8 cellular contexts compared by ENCODE assay signal in genomic region chr11:73308003-73308962, GRCh38. TPM values are rescaled to one million over a fixed set of nuclear protein-coding genes. Genes with fewer than 3 reads are reported as not detected.
DNase-seq lines count a peak whose midpoint lies in the region; ATAC-seq, FAIRE-seq and TF ChIP-seq lines count a peak whose summit lies in the region.

Gene ARHGEF17 (plus strand): TSS chr11:73308276. CDS start chr11:73308639, 363 bp downstream.

- TF ChIP-seq RAD21 in A549 (conservative IDR thresholded peaks at IDR 0.05 in 1 of 2, IDR thresholded peaks at IDR 0.05 in 1 of 2) = no peak

- H3K27ac ChIP-seq in A549 (peak within 1 kb of the TSS; percentile 85 to 91), endothelial cell of umbilical vein (ENCODE audit: insufficient read depth, low read depth, low read length) (peak within 1 kb of the TSS; percentile 86), mesendoderm (ENCODE audit: low read depth, low read length) (peak within 1 kb of the TSS; percentile 85)

- 0% methylated on average over 13 of the region's 105 CpGs for WGBS in A549 (ENCODE audit: missing lambda C conversion rate)
- WGBS in mesendoderm (ENCODE audit: extremely low coverage, insufficient coverage, low lambda C conversion rate) = no CpG with 5 or more reads among the region's 105 CpGs

- BruUV-seq in endothelial cell of umbilical vein (replicated peaks; lab: Mats Ljungman, UMichigan) = no TSS peak

- dilution Hi-C loops in endothelial cell of umbilical vein (cut with MboI; ENCODE audit: extremely low pct_ligation_motif_present, low sequenced_read_pairs) = no loop called here

- H3K27me3 ChIP-seq in endothelial cell of umbilical vein (ENCODE audit: control insufficient read depth in 2 of 2, insufficient read depth in 2 of 2, low read length in 2 of 2) = no peaks in the 10 kb centered on the region
- H3K27me3 ChIP-seq in mesendoderm (ENCODE audit: insufficient read depth, low read length, poor library complexity) = no peaks in the 10 kb centered on the region

- no peak within 1 kb of the TSS for H4K8ac ChIP-seq in mesendoderm (ENCODE audit: low read depth, low read length)

- TF ChIP-seq POLR2A in A549 (IDR thresholded peaks at IDR 0.05; ENCODE audit: low read length) (no peak; the same call in none of the 2 replicates), GM18505 (IDR thresholded peaks at IDR 0.05; ENCODE audit: borderline replicate concordance, extremely low read depth, insufficient read depth, insufficient read length) (no peak), endothelial cell of umbilical vein (IDR thresholded peaks at IDR 0.05; ENCODE audit: low read depth, low read length) (no peak)

- peaks cover 10% of the 10 kb centered on the region for H3K79me1 ChIP-seq in mesendoderm (ENCODE audit: low read length)

- H3K36me3 ChIP-seq in endothelial cell of umbilical vein (ENCODE audit: control insufficient read depth in 2 of 2, extremely low read depth in 1 of 2, insufficient read depth in 2 of 2, low read length in 2 of 2) = peaks cover 0 to 2% of the 10 kb centered on the region in 2 experiments
- H3K36me3 ChIP-seq in mesendoderm (ENCODE audit: control insufficient read depth, insufficient read depth, low read length) = no peaks in the 10 kb centered on the region

- peak within 1 kb of the TSS; percentile 80 for H3K23ac ChIP-seq in mesendoderm (ENCODE audit: low read length)

- peak within 1 kb of the TSS; percentile 31 for H2BK5ac ChIP-seq in mesendoderm (ENCODE audit: low read length)

- H2BK120ac ChIP-seq in mesendoderm (ENCODE audit: low read depth, low read length) = no peak within 1 kb of the TSS

- H3K18ac ChIP-seq in mesendoderm (ENCODE audit: low read length) = peak within 1 kb of the TSS; percentile 92

- ATAC-seq in A549 (peak; percentile 44 to 64), GM18505 (IDR thresholded peaks at IDR 0.05; ENCODE audit: unreplicated experiment) (peak; percentile 25), HG03039 (IDR thresholded peaks at IDR 0.05; ENCODE audit: unreplicated experiment) (peak; percentile 4)
- ATAC-seq in stimulated activated memory B cell treated with anti-CD40 and anti-IgM and Interleukin-4, amounts not matched to agents 10 μg/mL and 1 μg/mL and 100 μg/mL, for 72 hours = peak; percentile 25

- peaks cover 34% of the 10 kb centered on the region for H3K79me2 ChIP-seq in endothelial cell of umbilical vein (ENCODE audit: control insufficient read depth, insufficient read depth, low read length)
- H3K79me2 ChIP-seq in mesendoderm (ENCODE audit: control insufficient read depth, insufficient read depth, low read length) = peaks cover 3% of the 10 kb centered on the region

- H3K36me3 Mint-ChIP-seq in activated CD4-positive, alpha-beta memory T cell treated with anti-CD3 and anti-CD28 coated beads, Interleukin-2, amount 10 ng/mL, durations not matched to agents 7 days and 5 days (ENCODE audit: low read depth) = no peaks in the 10 kb centered on the region
- H3K36me3 Mint-ChIP-seq in stimulated activated memory B cell treated with anti-CD40 and anti-IgM and Interleukin-4, amounts not matched to agents 10 μg/mL and 1 μg/mL and 100 μg/mL, for 72 hours = peaks cover 18% of the 10 kb centered on the region

- H3K4me3 ChIP-seq in A549 (peak within 1 kb of the TSS; percentile 72), endothelial cell of umbilical vein (replicated peaks in 1 of 3; ENCODE audit: insufficient read depth in 1 of 3, low read depth in 1 of 3, low read length in 3 of 3) (peak within 1 kb of the TSS; percentile 66 to 77 (median 72)), mesendoderm (ENCODE audit: low read length) (peak within 1 kb of the TSS; percentile 78)

- DNase-seq in A549 (ENCODE audit: low read depth in 1 of 2, low spot score in 1 of 2) (peak; percentile 71 to 83), NCI-H226 (peak; percentile 70), endothelial cell of umbilical vein (ENCODE audit: low read depth, low spot score) (peak; percentile 89), mesendoderm (peak; percentile 91)
- DNase-seq in activated CD4-positive, alpha-beta memory T cell treated with anti-CD3 and anti-CD28 coated beads, Interleukin-2, amount 10 ng/mL, durations not matched to agents 7 days and 5 days = peak; percentile 26

- no peak for TF ChIP-seq CTCF in A549 (IDR thresholded peaks at IDR 0.05)
- no peak for TF ChIP-seq CTCF in endothelial cell of umbilical vein (IDR thresholded peaks at IDR 0.05; ENCODE audit: extremely low read depth in 1 of 2, insufficient read depth in 1 of 2, low read depth in 1 of 2, low read length in 2 of 2)

- peak within 1 kb of the TSS; percentile 89 for H3K4ac ChIP-seq in mesendoderm (ENCODE audit: low read depth, low read length)

- peak within 1 kb of the TSS; percentile 83 for H3K4me3 Mint-ChIP-seq in activated CD4-positive, alpha-beta memory T cell treated with anti-CD3 and anti-CD28 coated beads, Interleukin-2, amount 10 ng/mL, durations not matched to agents 7 days and 5 days
- H3K4me3 Mint-ChIP-seq in stimulated activated memory B cell treated with anti-CD40 and anti-IgM and Interleukin-4, amounts not matched to agents 10 μg/mL and 1 μg/mL and 100 μg/mL, for 72 hours = peak within 1 kb of the TSS; percentile 87

- peak within 1 kb of the TSS; percentile 95 for H2AFZ ChIP-seq in endothelial cell of umbilical vein (ENCODE audit: low read depth, low read length)

- H3K56ac ChIP-seq in mesendoderm (ENCODE audit: low read length) = peak within 1 kb of the TSS; percentile 92

- no peaks in the 10 kb centered on the region for H3K9me3 ChIP-seq in A549
- H3K9me3 ChIP-seq in endothelial cell of umbilical vein (replicated peaks; ENCODE audit: control insufficient read depth, insufficient read depth, low read length) = no peaks in the 10 kb centered on the region

- FAIRE-seq in A549 (lab: Jason Lieb, UNC) (no peak), endothelial cell of umbilical vein (lab: Jason Lieb, UNC) (peak; percentile 73)

- no peak for TF ChIP-seq EP300 in A549 (IDR thresholded peaks at IDR 0.05)

- H3K9ac ChIP-seq in endothelial cell of umbilical vein (replicated peaks; ENCODE audit: extremely low read depth, insufficient read depth, low read length) (peak within 1 kb of the TSS; percentile 84), mesendoderm (ENCODE audit: low read length) (peak within 1 kb of the TSS; percentile 92)

- H3K4me1 Mint-ChIP-seq in activated CD4-positive, alpha-beta memory T cell treated with anti-CD3 and anti-CD28 coated beads, Interleukin-2, amount 10 ng/mL, durations not matched to agents 7 days and 5 days = peaks cover 8% of the 10 kb centered on the region
- peaks cover 51% of the 10 kb centered on the region for H3K4me1 Mint-ChIP-seq in stimulated activated memory B cell treated with anti-CD40 and anti-IgM and Interleukin-4, amounts not matched to agents 10 μg/mL and 1 μg/mL and 100 μg/mL, for 72 hours

- H3K27me3 Mint-ChIP-seq in activated CD4-positive, alpha-beta memory T cell treated with anti-CD3 and anti-CD28 coated beads, Interleukin-2, amount 10 ng/mL, durations not matched to agents 7 days and 5 days = peaks cover 42% of the 10 kb centered on the region
- peaks cover 21% of the 10 kb centered on the region for H3K27me3 Mint-ChIP-seq in stimulated activated memory B cell treated with anti-CD40 and anti-IgM and Interleukin-4, amounts not matched to agents 10 μg/mL and 1 μg/mL and 100 μg/mL, for 72 hours

- H3K4me2 ChIP-seq in A549 (peak within 1 kb of the TSS; percentile 93), endothelial cell of umbilical vein (ENCODE audit: insufficient read depth, low read length) (peak within 1 kb of the TSS; percentile 82), mesendoderm (ENCODE audit: low read length) (peak within 1 kb of the TSS; percentile 94)

- no peaks in the 10 kb centered on the region for H3K9me1 ChIP-seq in endothelial cell of umbilical vein (replicated peaks; ENCODE audit: control insufficient read depth, extremely low read depth, insufficient read depth, low read length)

- H3K9me3 Mint-ChIP-seq in activated CD4-positive, alpha-beta memory T cell treated with anti-CD3 and anti-CD28 coated beads, Interleukin-2, amount 10 ng/mL, durations not matched to agents 7 days and 5 days = no peaks in the 10 kb centered on the region
- H3K9me3 Mint-ChIP-seq in stimulated activated memory B cell treated with anti-CD40 and anti-IgM and Interleukin-4, amounts not matched to agents 10 μg/mL and 1 μg/mL and 100 μg/mL, for 72 hours = no peaks in the 10 kb centered on the region

- CTCF ChIA-PET in A549 (lab: Yijun Ruan, JAX) = interaction anchor here (0.6 to 25.1 kb wide), 41 partner anchors 10 to 569 kb away, joined by 3 to 527 read pairs (median 8); partner anchors contain the start of gene P2RY6
- CTCF ChIA-PET in activated CD4-positive, alpha-beta memory T cell treated with anti-CD3 and anti-CD28 coated beads, Interleukin-2, amount 10 ng/mL, durations not matched to agents 7 days and 5 days (lab: Charles Lee) = interaction anchor here (1.3 to 5.3 kb wide), 9 partner anchors 10 to 353 kb away, joined by 3 to 79 read pairs (median 5); no protein-coding TSS in a partner anchor
- CTCF ChIA-PET in endothelial cell of umbilical vein (lab: Charles Lee) = interaction anchor here (0.7 to 16.0 kb wide), 29 partner anchors 9 to 352 kb away, joined by 3 to 455 read pairs (median 10); no protein-coding TSS in a partner anchor

- H3K4me1 ChIP-seq in A549 (peaks cover 30% of the 10 kb centered on the region), endothelial cell of umbilical vein (ENCODE audit: control insufficient read depth, extremely low read depth, insufficient read depth, low read length) (peaks cover 31% of the 10 kb centered on the region), mesendoderm (ENCODE audit: control insufficient read depth, low read depth, low read length) (peaks cover 5% of the 10 kb centered on the region)

- H4K20me1 ChIP-seq in endothelial cell of umbilical vein (replicated peaks; ENCODE audit: control insufficient read depth, extremely low read depth, insufficient read depth, low read length) = no peaks in the 10 kb centered on the region

- H4K5ac ChIP-seq in mesendoderm (ENCODE audit: low read length) = no peak within 1 kb of the TSS

- POLR2A ChIA-PET in A549 (lab: Yijun Ruan, JAX) = interaction anchor here (1.0 to 3.7 kb wide), 12 partner anchors 13 to 495 kb away, joined by 3 to 39 read pairs (median 5); partner anchors contain the start of gene FAM168A
- POLR2A ChIA-PET in activated CD4-positive, alpha-beta memory T cell treated with anti-CD3 and anti-CD28 coated beads, Interleukin-2, amount 10 ng/mL, durations not matched to agents 7 days and 5 days (lab: Charles Lee) = interaction anchor here (1.2 kb wide), 1 partner anchor 9 kb away, joined by 3 read pairs; no protein-coding TSS in a partner anchor
- POLR2A ChIA-PET in endothelial cell of umbilical vein (lab: Charles Lee) = interaction anchor here (0.8 to 3.7 kb wide), 6 partner anchors 14 to 43 kb away, joined by 3 to 27 read pairs (median 7); no protein-coding TSS in a partner anchor

- no peak within 1 kb of the TSS for H3K27ac Mint-ChIP-seq in activated CD4-positive, alpha-beta memory T cell treated with anti-CD3 and anti-CD28 coated beads, Interleukin-2, amount 10 ng/mL, durations not matched to agents 7 days and 5 days
- H3K27ac Mint-ChIP-seq in stimulated activated memory B cell treated with anti-CD40 and anti-IgM and Interleukin-4, amounts not matched to agents 10 μg/mL and 1 μg/mL and 100 μg/mL, for 72 hours = peak within 1 kb of the TSS; percentile 50

- no peak within 1 kb of the TSS for H2BK15ac ChIP-seq in mesendoderm (replicated peaks; ENCODE audit: low read depth)

- intact Hi-C loops in endothelial cell of umbilical vein (cut with micrococcal nuclease) = no loop called here

- H2AK5ac ChIP-seq in mesendoderm (ENCODE audit: low read length) = no peak within 1 kb of the TSS

RNA-seq across cellular contexts. Expression of gene ARHGEF17, which starts in this region (rescaled TPM):
- 7.0 and 11.0 TPM in 2 replicates for polyA plus RNA-seq in A549 (2011; rRNA removed)
- polyA plus RNA-seq in A549 (2012; cell fraction: cytosol; rRNA removed) = 15.3 and 21.1 TPM in 2 replicates
- polyA plus RNA-seq in A549 (2012; cell fraction: nucleus; rRNA removed) = 105 and 156 TPM in 2 replicates
- 16.2 to 19.2 TPM (median 16.9 TPM) in 3 replicates for polyA plus RNA-seq in A549 (2017; fragmentation: RNase III; extraction: RNeasy Plus Mini Kit Qiagen cat#74134 plus additional on column Dnase treatment)
- polyA minus RNA-seq in A549 (2011; rRNA and poly(A)+ RNA removed) = 12.0 and 17.3 TPM in 2 replicates
- total RNA-seq in activated CD4-positive, alpha-beta memory T cell treated with anti-CD3 and anti-CD28 coated beads, Interleukin-2, amount 10 ng/mL, durations not matched to agents 7 days and 5 days = under 1 TPM; 0.05 TPM
- 80.6 and 89.9 TPM in 2 replicates for total RNA-seq in endothelial cell of umbilical vein
- polyA plus RNA-seq in endothelial cell of umbilical vein = 74.9 and 94.3 TPM in 2 replicates
- 26.1 and 38.1 TPM in 2 replicates for polyA plus RNA-seq in endothelial cell of umbilical vein (2011; cell fraction: cytosol; rRNA removed)
- 278 and 342 TPM in 2 replicates for polyA plus RNA-seq in endothelial cell of umbilical vein (2011; cell fraction: nucleus; rRNA removed)
- polyA plus RNA-seq in endothelial cell of umbilical vein (2012) = 32.1 and 52.1 TPM in 2 replicates
- polyA minus RNA-seq in endothelial cell of umbilical vein = 123 and 158 TPM in 2 replicates
- polyA minus RNA-seq in endothelial cell of umbilical vein (2011; cell fraction: cytosol; rRNA and poly(A)+ RNA removed) = 22.0 TPM
- polyA minus RNA-seq in endothelial cell of umbilical vein (2011; cell fraction: nucleus; rRNA and poly(A)+ RNA removed) = 126 and 169 TPM in 2 replicates
- polyA plus RNA-seq in mesendoderm (2013, experiment 1 of 2) = 5.9 TPM
- 5.8 TPM for polyA plus RNA-seq in mesendoderm (2013, experiment 2 of 2)

Comparison
In these comparisons a context has a peak if more than half of its experiments do, and no peak if none do; other contexts are left out.
1. Peak in every context shown above with its lines: DNase-seq, ATAC-seq, H3K4me3 ChIP-seq and H3K27ac ChIP-seq.
2. RNA of gene ARHGEF17 (total RNA-seq): 80.6 to 89.9 TPM in endothelial cell of umbilical vein; 0.05 TPM in activated CD4-positive, alpha-beta memory T cell treated with anti-CD3 and anti-CD28 coated beads, Interleukin-2, amount 10 ng/mL, durations not matched to agents 7 days and 5 days; every median in the first group is over 10 times any median in the second.
3. Peak in DNase-seq in activated CD4-positive, alpha-beta memory T cell treated with anti-CD3 and anti-CD28 coated beads, Interleukin-2, amount 10 ng/mL, durations not matched to agents 7 days and 5 days; RNA of the gene not detected or under 1 TPM.
4. ATAC-seq: peak in every context shown above with its lines; median percentile 54 in A549; 25 in GM18505; 25 in stimulated activated memory B cell treated with anti-CD40 and anti-IgM and Interleukin-4, amounts not matched to agents 10 μg/mL and 1 μg/mL and 100 μg/mL, for 72 hours; 4 in HG03039.
5. DNase-seq: peak in every context shown above with its lines; median percentile 91 in mesendoderm; 89 in endothelial cell of umbilical vein; 77 in A549; 70 in NCI-H226; 26 in activated CD4-positive, alpha-beta memory T cell treated with anti-CD3 and anti-CD28 coated beads, Interleukin-2, amount 10 ng/mL, durations not matched to agents 7 days and 5 days.